In the genomic region with DNA sequence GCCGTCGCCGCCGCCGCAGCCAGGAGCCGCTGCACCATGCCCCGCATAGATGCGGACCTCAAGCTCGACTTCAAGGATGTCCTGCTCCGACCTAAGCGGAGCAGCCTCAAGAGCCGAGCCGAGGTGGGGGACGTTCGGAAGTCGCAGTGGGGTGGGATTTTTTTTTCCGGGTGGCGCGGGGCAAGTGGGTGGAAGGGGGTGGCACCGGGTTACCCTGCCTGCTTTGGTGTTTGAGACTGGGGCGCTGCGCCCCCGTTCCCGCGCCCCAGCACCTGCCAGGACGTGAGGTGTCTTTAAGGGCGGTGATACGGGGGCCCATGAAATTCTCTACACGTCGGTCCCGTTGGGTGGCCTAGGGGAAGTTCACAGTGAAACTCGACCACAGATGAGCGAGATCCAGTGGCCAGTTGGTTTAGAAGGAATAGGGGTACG, we compare ENCODE assay signal across 8 cellular contexts. TPM values are rescaled to one million over a fixed set of nuclear protein-coding genes. Genes with fewer than 3 reads are reported as not detected.
A peak's percentile ranks its signal among the peaks of the same experiment; 100 is the strongest.
DNase-seq lines count a peak whose midpoint lies in the region; ATAC-seq and TF ChIP-seq lines count a peak whose summit lies in the region.

No MANE protein-coding gene starts in this region.

- peaks cover 0 to 56% (median 0%) of the 10 kb centered on the region in 11 experiments; a peak in 10 of 22 replicates for H4K20me1 ChIP-seq in BLaER1 treated with 17β-estradiol and CSF1 and Interleukin-3, amounts not matched to agents 10 nM and 100 nM
- H4K20me1 ChIP-seq in fibroblast of lung (ENCODE audit: control insufficient read depth, extremely low read depth, insufficient read depth, low read length): no peaks in the 10 kb centered on the region

- TF ChIP-seq CTCF in fibroblast of lung (conservative IDR thresholded peaks at IDR 0.05 in 1 of 2, IDR thresholded peaks at IDR 0.05 in 1 of 2; ENCODE audit: low read depth in 1 of 2, low read length in 2 of 2): no peak
- TF ChIP-seq CTCF in ovary (IDR thresholded peaks at IDR 0.05): no peak

- peak; percentile 2 for TF ChIP-seq POLR2A in ovary (IDR thresholded peaks at IDR 0.05)

- H3K4me3 ChIP-seq in BLaER1 treated with 17β-estradiol and CSF1 and Interleukin-3, amounts not matched to agents 10 nM and 100 nM: peak overlapping the region; percentile 55 to 71 (median 62)
- H3K4me3 ChIP-seq in SJCRH30: peak overlapping the region; percentile 75
- peak overlapping the region; percentile 64 to 89 (median 80) for H3K4me3 ChIP-seq in fibroblast of lung (replicated peaks in 1 of 4; ENCODE audit: control extremely low read depth in 1 of 4, insufficient read depth in 1 of 4, low read depth in 3 of 4, low read length in 4 of 4)
- peak overlapping the region; percentile 55 for H3K4me3 ChIP-seq in ovary

- intact Hi-C loops in ovary (cut with DNase I): no loop called here

- peaks cover 32 to 47% (median 43%) of the 10 kb centered on the region in 10 experiments for H3K4me1 ChIP-seq in BLaER1 treated with 17β-estradiol and CSF1 and Interleukin-3, amounts not matched to agents 10 nM and 100 nM
- H3K4me1 ChIP-seq in SJCRH30: peaks cover 17% of the 10 kb centered on the region
- H3K4me1 ChIP-seq in fibroblast of lung (ENCODE audit: control insufficient read depth, extremely low read depth, insufficient read depth, low read length): peaks cover 5% of the 10 kb centered on the region
- H3K4me1 ChIP-seq in ovary (ENCODE audit: insufficient read depth): peaks cover 27% of the 10 kb centered on the region

- WGBS in ovary, 3 donors: 0 to 1% (median 0%) methylated on average over 32 to 34 of the region's 34 CpGs

- H3K79me2 ChIP-seq in fibroblast of lung (ENCODE audit: control insufficient read depth, insufficient read depth, low read length): no peaks in the 10 kb centered on the region

- peak overlapping the region; percentile 90 for H2AFZ ChIP-seq in fibroblast of lung (ENCODE audit: low read length)

- DNase-seq in SJCRH30: no peak
- DNase-seq in fibroblast of lung (ENCODE audit: low read depth in 2 of 2): no peak
- no peak for DNase-seq in ovary
- DNase-seq in NAMALWA (ENCODE audit: low spot score): no peak
- no peak for DNase-seq in SW 1271 (lab: John Stamatoyannopoulos, UW)
- DNase-seq in NK-92 (lab: John Stamatoyannopoulos, UW; ENCODE audit: unreplicated experiment): no peak

- H3K36me3 ChIP-seq in BLaER1 treated with 17β-estradiol and CSF1 and Interleukin-3, amounts not matched to agents 10 nM and 100 nM: no peaks in the 10 kb centered on the region
- H3K36me3 ChIP-seq in SJCRH30 (no peaks in the 10 kb centered on the region), fibroblast of lung (ENCODE audit: control insufficient read depth, insufficient read depth, low read length) (no peaks in the 10 kb centered on the region), ovary (no peaks in the 10 kb centered on the region)

- H3K27ac ChIP-seq in BLaER1 treated with 17β-estradiol and CSF1 and Interleukin-3, amounts not matched to agents 10 nM and 100 nM: peak overlapping the region in 4 of 11 experiments; percentile 9 to 47 (median 17); a peak in 5 of 22 replicates
- H3K27ac ChIP-seq in SJCRH30 (peak overlapping the region; percentile 75), fibroblast of lung (ENCODE audit: insufficient read depth, low read length) (peak overlapping the region; percentile 44), ovary (peak overlapping the region; percentile 76 to 86)

- H3K4me2 ChIP-seq in BLaER1 treated with 17β-estradiol and CSF1 and Interleukin-3, amounts not matched to agents 10 nM and 100 nM: peak overlapping the region; percentile 85 to 100 (median 98)
- peak overlapping the region; percentile 98 for H3K4me2 ChIP-seq in fibroblast of lung (ENCODE audit: extremely low read depth, insufficient read depth, low read length)

- H3K9ac ChIP-seq in BLaER1 treated with 17β-estradiol and CSF1 and Interleukin-3, amounts not matched to agents 10 nM and 100 nM: peak overlapping the region in 10 of 11 experiments; percentile 34 to 69 (median 62); a peak in 20 of 22 replicates
- H3K9ac ChIP-seq in fibroblast of lung (ENCODE audit: insufficient read depth, low read length): peak overlapping the region; percentile 62

- TF ChIP-seq EP300 in ovary (IDR thresholded peaks at IDR 0.05): no peak

- peaks cover 30 to 89% (median 47%) of the 10 kb centered on the region in 11 experiments for H3K27me3 ChIP-seq in BLaER1 treated with 17β-estradiol and CSF1 and Interleukin-3, amounts not matched to agents 10 nM and 100 nM
- no peaks in the 10 kb centered on the region for H3K27me3 ChIP-seq in SJCRH30
- no peaks in the 10 kb centered on the region for H3K27me3 ChIP-seq in fibroblast of lung (ENCODE audit: control insufficient read depth, insufficient read depth, low read length)
- H3K27me3 ChIP-seq in ovary: no peaks in the 10 kb centered on the region

- peak; percentile 9 for ATAC-seq in GM21825 (IDR thresholded peaks at IDR 0.05; ENCODE audit: unreplicated experiment)

- H3K9me3 ChIP-seq in BLaER1 treated with 17β-estradiol and CSF1 and Interleukin-3, amounts not matched to agents 10 nM and 100 nM (replicated peaks in 1 of 11): no peaks in the 10 kb centered on the region
- H3K9me3 ChIP-seq in SJCRH30 (replicated peaks) (no peaks in the 10 kb centered on the region), fibroblast of lung (ENCODE audit: control insufficient read depth, insufficient read depth, low read depth, low read length) (no peaks in the 10 kb centered on the region), ovary (no peaks in the 10 kb centered on the region)

RNA-seq across cellular contexts. Expression of a gene that starts 0.3 kb away (rescaled TPM):
- 28.7 and 29.3 TPM in 2 replicates for total RNA-seq in SJCRH30 (2014; rRNA removed; shearing (Covaris generic))
- 7.2 and 13.2 TPM in 2 replicates for total RNA-seq in fibroblast of lung
- polyA plus RNA-seq in fibroblast of lung: 16.4 and 27.1 TPM in 2 replicates
- polyA plus RNA-seq in fibroblast of lung (2012): 10.4 and 20.3 TPM in 2 replicates
- 17.8 and 18.3 TPM in 2 replicates for polyA minus RNA-seq in fibroblast of lung (ENCODE audit: low replicate concordance)
- total RNA-seq in ovary: 10 to 100 TPM; 18.6 to 49.4 (median 35.1) TPM
- 10 to 100 TPM; 32.5 to 50.2 TPM for polyA plus RNA-seq in ovary
